33 cellular contexts compared by ENCODE assay signal in genomic region chr12:105524961-105525360, GRCh38.
"Had no signal": no experiment of that assay in that cellular context is flagged by ENCODE, and none has a peak within 500 bp of the region (broad histone marks: within the 10 kb centered on the region; RNA-seq: fewer than 3 reads in every experiment).

No MANE protein-coding gene starts in this region.

- H3K27me3 Mint-ChIP-seq: dendritic cell treated with granulocyte-macrophage colony-stimulating factor and Interleukin-4, amounts not matched to agents 40 ng/mL and 50 ng/mL, for 4 days had no signal

- H3K4me3 Mint-ChIP-seq: activated B cell treated with CpG ODN at 0.5 μM for 24 hours; activated CD8-positive, alpha-beta T cell treated with anti-CD3 and anti-CD28 coated beads for 36 hours; activated naive CD4-positive, alpha-beta T cell treated with anti-CD3 and anti-CD28 coated beads, Interleukin-2, amount 10 ng/mL, durations not matched to agents 7 days and 5 days; activated naive CD8-positive, alpha-beta T cell treated with anti-CD3 and anti-CD28 coated beads, Interleukin-2, amount 10 ng/mL, durations not matched to agents 7 days and 5 days; activated T-cell treated with anti-CD3 and anti-CD28 coated beads, Interleukin-2, amount 50 U/mL, for 4 hours; activated T-helper 17 cell treated with anti-CD3 and anti-CD28 coated beads, Interleukin-2, amount 50 U/mL, for 72 hours; dendritic cell treated with granulocyte-macrophage colony-stimulating factor and Interleukin-4, amounts not matched to agents 40 ng/mL and 50 ng/mL, for 4 days; endodermal cell; T-helper 17 cell; T-helper 2 cell treated with Interferon-gamma antibody and Interleukin-4, amounts not matched to agents 5 μg/mL and 100 μg/mL, for 36 hours had no signal

- H3K27me3 ChIP-seq: body of pancreas, gastroesophageal sphincter, heart right ventricle, hepatocyte had no signal

- H3K36me3 Mint-ChIP-seq: activated naive CD4-positive, alpha-beta T cell treated with anti-CD3 and anti-CD28 coated beads, Interleukin-2, amount 10 ng/mL, durations not matched to agents 7 days and 5 days; activated naive CD4-positive, alpha-beta T cell treated with anti-CD3 and anti-CD28 coated beads, Interleukin-2, amount 50 U/mL, for 72 hours; activated naive CD8-positive, alpha-beta T cell treated with anti-CD3 and anti-CD28 coated beads, Interleukin-2, amount 10 ng/mL, durations not matched to agents 7 days and 5 days had no signal

- H3K4me3 ChIP-seq: body of pancreas, coronary artery, dorsolateral prefrontal cortex, gastroesophageal sphincter, heart right ventricle, hepatocyte had no signal

- H2AFZ ChIP-seq: hepatocyte had no signal

- H3K36me3 ChIP-seq: gastroesophageal sphincter, heart right ventricle, WERI-Rb-1 had no signal

- H3K4me1 Mint-ChIP-seq: activated B cell treated with CpG ODN at 0.5 μM for 24 hours; activated naive CD4-positive, alpha-beta T cell treated with anti-CD3 and anti-CD28 coated beads, Interleukin-2, amount 10 ng/mL, durations not matched to agents 7 days and 5 days; activated naive CD8-positive, alpha-beta T cell treated with anti-CD3 and anti-CD28 coated beads, Interleukin-2, amount 10 ng/mL, durations not matched to agents 7 days and 5 days; activated T-helper 17 cell treated with anti-CD3 and anti-CD28 coated beads, Interleukin-2, amount 50 U/mL, for 72 hours; T-helper 17 cell had no signal

- H3K79me2 ChIP-seq: hepatocyte had no signal

- H3K4me1 ChIP-seq: body of pancreas had no signal

- H3K9me3 Mint-ChIP-seq: activated B cell treated with CpG ODN at 0.5 μM for 24 hours; activated CD8-positive, alpha-beta T cell treated with anti-CD3 and anti-CD28 coated beads for 36 hours; activated naive CD4-positive, alpha-beta T cell treated with anti-CD3 and anti-CD28 coated beads, Interleukin-2, amount 10 ng/mL, durations not matched to agents 7 days and 5 days; activated naive CD4-positive, alpha-beta T cell treated with anti-CD3 and anti-CD28 coated beads, Interleukin-2, amount 50 U/mL, for 72 hours; activated naive CD8-positive, alpha-beta T cell treated with anti-CD3 and anti-CD28 coated beads, Interleukin-2, amount 10 ng/mL, durations not matched to agents 7 days and 5 days; activated T-cell treated with anti-CD3 and anti-CD28 coated beads, Interleukin-2, amount 50 U/mL, for 4 hours; activated T-helper 17 cell treated with anti-CD3 and anti-CD28 coated beads, Interleukin-2, amount 50 U/mL, for 72 hours; T-helper 2 cell treated with Interferon-gamma antibody and Interleukin-4, amounts not matched to agents 5 μg/mL and 100 μg/mL, for 36 hours had no signal

- ATAC-seq: activated CD4-positive, CD25-positive, alpha-beta regulatory T cell treated with anti-CD3 and anti-CD28 coated beads, Interleukin-2, amount 50 U/mL, for 24 hours; activated CD8-positive, alpha-beta T cell treated with anti-CD3 and anti-CD28 coated beads for 36 hours; activated naive CD4-positive, alpha-beta T cell treated with anti-CD3 and anti-CD28 coated beads, Interleukin-2, amount 50 U/mL, for 72 hours; activated T-cell treated with anti-CD3 and anti-CD28 coated beads, Interleukin-2, amount 50 U/mL, for 4 hours; activated T-helper 17 cell treated with anti-CD3 and anti-CD28 coated beads, Interleukin-2, amount 50 U/mL, for 72 hours; body of pancreas; esophagus mucosa; gastroesophageal sphincter; heart right ventricle; T-helper 17 cell had no signal

- H3K9me3 ChIP-seq: body of pancreas, gastroesophageal sphincter, heart right ventricle had no signal

- H3K27ac Mint-ChIP-seq: activated B cell treated with CpG ODN at 0.5 μM for 24 hours; activated CD8-positive, alpha-beta T cell treated with anti-CD3 and anti-CD28 coated beads for 36 hours; activated naive CD4-positive, alpha-beta T cell treated with anti-CD3 and anti-CD28 coated beads, Interleukin-2, amount 10 ng/mL, durations not matched to agents 7 days and 5 days; activated naive CD4-positive, alpha-beta T cell treated with anti-CD3 and anti-CD28 coated beads, Interleukin-2, amount 50 U/mL, for 72 hours; activated naive CD8-positive, alpha-beta T cell treated with anti-CD3 and anti-CD28 coated beads, Interleukin-2, amount 10 ng/mL, durations not matched to agents 7 days and 5 days; activated T-helper 17 cell treated with anti-CD3 and anti-CD28 coated beads, Interleukin-2, amount 50 U/mL, for 72 hours; dendritic cell treated with granulocyte-macrophage colony-stimulating factor and Interleukin-4, amounts not matched to agents 40 ng/mL and 50 ng/mL, for 4 days; endodermal cell; T-helper 17 cell; T-helper 2 cell treated with Interferon-gamma antibody and Interleukin-4, amounts not matched to agents 5 μg/mL and 100 μg/mL, for 36 hours had no signal

- H3K27ac ChIP-seq: body of pancreas, coronary artery, dorsolateral prefrontal cortex, gastroesophageal sphincter, hepatocyte, WERI-Rb-1 had no signal

- H3K4me2 ChIP-seq: hepatocyte had no signal

- DNase-seq: activated B cell treated with CpG ODN at 0.5 μM for 24 hours; activated CD4-positive, alpha-beta T cell treated with anti-CD3 and anti-CD28 coated beads for 48 hours; activated CD4-positive, alpha-beta T cell treated with anti-CD3 and anti-CD28 coated beads, Interleukin-2, amount 50 U/mL, for 1 hour; activated CD4-positive, alpha-beta T cell treated with anti-CD3 and anti-CD28 coated beads, Interleukin-2, amount 50 U/mL, for 48 hours; activated CD8-positive, alpha-beta memory T cell treated with anti-CD3 and anti-CD28 coated beads for 24 hours; activated CD8-positive, alpha-beta T cell treated with anti-CD3 and anti-CD28 coated beads for 36 hours; activated effector memory CD4-positive, alpha-beta T cell treated with anti-CD3 and anti-CD28 coated beads, Interleukin-2, amount 50 U/mL, for 16 hours; activated naive CD4-positive, alpha-beta T cell treated with anti-CD3 and anti-CD28 coated beads, Interleukin-2, amount 10 ng/mL, durations not matched to agents 7 days and 5 days; activated naive CD8-positive, alpha-beta T cell treated with anti-CD3 and anti-CD28 coated beads, Interleukin-2, amount 10 ng/mL, durations not matched to agents 7 days and 5 days; activated T-cell treated with anti-CD3 and anti-CD28 coated beads, Interleukin-2, amount 50 U/mL, for 4 hours; amniotic stem cell; anterior cingulate cortex; body of pancreas; caudate nucleus; cerebellar nuclear complex; dorsolateral prefrontal cortex; effector memory CD4-positive, alpha-beta T cell; endodermal cell; foreskin melanocyte; heart right ventricle; T-helper 1 cell; T-helper 17 cell; T1000; WERI-Rb-1 had no signal
